Comparison of ENCODE assay signal across 1 cellular context in the genomic region with DNA sequence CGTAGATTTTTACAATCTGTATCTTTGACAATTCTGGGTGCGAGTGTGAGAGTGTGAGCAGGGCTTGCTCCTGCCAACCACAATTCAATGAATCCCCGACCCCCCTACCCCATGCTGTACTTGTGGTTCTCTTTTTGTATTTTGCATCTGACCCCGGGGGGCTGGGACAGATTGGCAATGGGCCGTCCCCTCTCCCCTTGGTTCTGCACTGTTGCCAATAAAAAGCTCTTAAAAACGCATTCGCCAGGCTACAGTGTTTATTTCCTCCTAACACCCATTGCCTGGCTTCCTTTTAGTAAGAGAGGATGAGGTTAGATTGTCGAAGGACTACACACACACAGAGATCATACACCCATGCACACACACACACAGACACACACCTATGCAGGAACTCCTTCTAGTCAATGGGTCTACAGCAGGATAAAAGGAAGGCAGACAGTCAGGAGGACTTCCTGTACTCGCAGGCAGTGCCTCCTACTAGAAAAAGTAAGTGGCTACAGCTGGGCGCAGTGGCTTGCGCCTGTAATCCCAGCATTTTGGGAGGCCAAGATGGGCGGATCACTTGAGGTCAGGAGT.
A peak's percentile ranks its signal among the peaks of the same experiment; 100 is the strongest.
TF ChIP-seq lines count a peak whose summit lies in the region.

No MANE protein-coding gene starts in this region.

TF ChIP-seq in HepG2, 621 proteins besides CTCF, POLR2A, EP300 and RAD21:
- no peak for TF ChIP-seq ZNF790 (CRISPR knock-in tag; IDR thresholded peaks at IDR 0.05; ENCODE audit: borderline replicate concordance)
- TF ChIP-seq, protein P1, sequence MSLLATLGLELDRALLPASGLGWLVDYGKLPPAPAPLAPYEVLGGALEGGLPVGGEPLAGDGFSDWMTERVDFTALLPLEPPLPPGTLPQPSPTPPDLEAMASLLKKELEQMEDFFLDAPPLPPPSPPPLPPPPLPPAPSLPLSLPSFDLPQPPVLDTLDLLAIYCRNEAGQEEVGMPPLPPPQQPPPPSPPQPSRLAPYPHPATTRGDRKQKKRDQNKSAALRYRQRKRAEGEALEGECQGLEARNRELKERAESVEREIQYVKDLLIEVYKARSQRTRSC (CRISPR knock-in tag; IDR thresholded peaks at IDR 0.05; ENCODE audit: low read depth) = no peak
- TF ChIP-seq SIN3A (IDR thresholded peaks at IDR 0.05; ENCODE audit: borderline replicate concordance, low read depth, low read length) = no peak
- peak; percentile 40; the same call in 1 of the 2 replicates for TF ChIP-seq CHD2 (IDR thresholded peaks at IDR 0.05; ENCODE audit: low read depth, low read length)
- TF ChIP-seq, protein P2, sequence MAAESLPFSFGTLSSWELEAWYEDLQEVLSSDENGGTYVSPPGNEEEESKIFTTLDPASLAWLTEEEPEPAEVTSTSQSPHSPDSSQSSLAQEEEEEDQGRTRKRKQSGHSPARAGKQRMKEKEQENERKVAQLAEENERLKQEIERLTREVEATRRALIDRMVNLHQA (CRISPR knock-in tag; IDR thresholded peaks at IDR 0.05) = no peak
- no peak for TF ChIP-seq ZNF547 (CRISPR knock-in tag; IDR thresholded peaks at IDR 0.05)
- TF ChIP-seq, protein P3, sequence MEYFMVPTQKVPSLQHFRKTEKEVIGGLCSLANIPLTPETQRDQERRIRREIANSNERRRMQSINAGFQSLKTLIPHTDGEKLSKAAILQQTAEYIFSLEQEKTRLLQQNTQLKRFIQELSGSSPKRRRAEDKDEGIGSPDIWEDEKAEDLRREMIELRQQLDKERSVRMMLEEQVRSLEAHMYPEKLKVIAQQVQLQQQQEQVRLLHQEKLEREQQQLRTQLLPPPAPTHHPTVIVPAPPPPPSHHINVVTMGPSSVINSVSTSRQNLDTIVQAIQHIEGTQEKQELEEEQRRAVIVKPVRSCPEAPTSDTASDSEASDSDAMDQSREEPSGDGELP (IDR thresholded peaks at IDR 0.05; ENCODE audit: borderline replicate concordance, low read depth) = no peak
- TF ChIP-seq POLR2AphosphoS2 (IDR thresholded peaks at IDR 0.05; ENCODE audit: low read depth, low read length) = peak; percentile 3; the same call in 1 of the 2 replicates
- no peak for TF ChIP-seq ARNT (IDR thresholded peaks at IDR 0.05)
- TF ChIP-seq ZNF235 (CRISPR knock-in tag; IDR thresholded peaks at IDR 0.05; ENCODE audit: borderline replicate concordance) = no peak
- no peak for TF ChIP-seq ZNF598 (CRISPR knock-in tag; IDR thresholded peaks at IDR 0.05; ENCODE audit: borderline replicate concordance)
- no peak for TF ChIP-seq RFX1 (IDR thresholded peaks at IDR 0.05)
TF ChIP-seq in HepG2: peak in this region for 2.
